In the genomic region with DNA sequence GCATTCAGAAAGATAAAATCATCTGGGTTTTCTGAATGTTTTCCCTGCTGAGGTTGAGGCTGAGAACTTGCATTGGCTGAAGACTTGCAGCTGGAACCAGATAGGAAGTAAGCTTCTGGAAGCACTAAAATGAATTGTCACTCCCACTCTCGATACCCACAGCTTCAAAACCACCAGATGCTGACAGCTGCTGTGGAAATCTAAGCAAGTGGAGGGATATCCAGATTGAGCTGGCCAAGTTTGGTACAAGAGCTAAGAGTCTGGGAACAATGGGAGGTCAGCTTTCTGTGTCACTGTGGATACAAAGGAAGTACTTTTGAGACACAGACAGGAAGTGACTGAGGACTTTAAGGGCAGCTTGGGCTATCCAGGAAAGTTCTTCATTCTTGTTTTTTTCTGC, we compare ENCODE assay signal across 1 cellular context.
TF ChIP-seq lines count a peak whose summit lies in the region.

No MANE protein-coding gene starts in this region.

TF ChIP-seq in HepG2, 621 proteins besides CTCF, POLR2A, EP300 and RAD21 (continued from another document):
- TF ChIP-seq KDM4B (CRISPR knock-in tag; IDR thresholded peaks at IDR 0.05) (no peak), RXRA (CRISPR knock-in tag; IDR thresholded peaks at IDR 0.05) (no peak), PLRG1 (conservative IDR thresholded peaks at IDR 0.05) (no peak), ELF1 (CRISPR knock-in tag; IDR thresholded peaks at IDR 0.05) (no peak), ZSCAN12 (CRISPR knock-in tag; IDR thresholded peaks at IDR 0.05) (no peak), ZNF572 (CRISPR knock-in tag; IDR thresholded peaks at IDR 0.05) (no peak), ZNF672 (CRISPR knock-in tag; IDR thresholded peaks at IDR 0.05) (no peak), RBAK (CRISPR knock-in tag; IDR thresholded peaks at IDR 0.05) (no peak), ZMYM4 (CRISPR knock-in tag; IDR thresholded peaks at IDR 0.05) (no peak), NFATC3 (CRISPR knock-in tag; IDR thresholded peaks at IDR 0.05) (no peak), ZIK1 (CRISPR knock-in tag; IDR thresholded peaks at IDR 0.05; ENCODE audit: borderline replicate concordance, low read depth) (no peak)
- TF ChIP-seq, protein P1, sequence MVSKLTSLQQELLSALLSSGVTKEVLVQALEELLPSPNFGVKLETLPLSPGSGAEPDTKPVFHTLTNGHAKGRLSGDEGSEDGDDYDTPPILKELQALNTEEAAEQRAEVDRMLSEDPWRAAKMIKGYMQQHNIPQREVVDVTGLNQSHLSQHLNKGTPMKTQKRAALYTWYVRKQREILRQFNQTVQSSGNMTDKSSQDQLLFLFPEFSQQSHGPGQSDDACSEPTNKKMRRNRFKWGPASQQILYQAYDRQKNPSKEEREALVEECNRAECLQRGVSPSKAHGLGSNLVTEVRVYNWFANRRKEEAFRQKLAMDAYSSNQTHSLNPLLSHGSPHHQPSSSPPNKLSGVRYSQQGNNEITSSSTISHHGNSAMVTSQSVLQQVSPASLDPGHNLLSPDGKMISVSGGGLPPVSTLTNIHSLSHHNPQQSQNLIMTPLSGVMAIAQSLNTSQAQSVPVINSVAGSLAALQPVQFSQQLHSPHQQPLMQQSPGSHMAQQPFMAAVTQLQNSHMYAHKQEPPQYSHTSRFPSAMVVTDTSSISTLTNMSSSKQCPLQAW (CRISPR knock-in tag; IDR thresholded peaks at IDR 0.05) = no peak
- TF ChIP-seq, protein P2, sequence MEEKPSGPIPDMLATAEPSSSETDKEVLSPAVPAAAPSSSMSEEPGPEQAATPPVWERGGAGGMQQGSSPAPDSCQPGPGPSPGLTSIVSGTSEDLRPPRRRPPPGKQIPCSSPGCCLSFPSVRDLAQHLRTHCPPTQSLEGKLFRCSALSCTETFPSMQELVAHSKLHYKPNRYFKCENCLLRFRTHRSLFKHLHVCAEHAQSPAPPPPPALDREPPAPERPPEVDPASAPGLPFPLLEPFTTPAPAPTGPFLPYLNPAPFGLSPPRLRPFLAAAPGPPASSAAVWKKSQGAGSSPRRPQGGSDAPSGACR (CRISPR knock-in tag; IDR thresholded peaks at IDR 0.05) = no peak
- TF ChIP-seq, protein P3, sequence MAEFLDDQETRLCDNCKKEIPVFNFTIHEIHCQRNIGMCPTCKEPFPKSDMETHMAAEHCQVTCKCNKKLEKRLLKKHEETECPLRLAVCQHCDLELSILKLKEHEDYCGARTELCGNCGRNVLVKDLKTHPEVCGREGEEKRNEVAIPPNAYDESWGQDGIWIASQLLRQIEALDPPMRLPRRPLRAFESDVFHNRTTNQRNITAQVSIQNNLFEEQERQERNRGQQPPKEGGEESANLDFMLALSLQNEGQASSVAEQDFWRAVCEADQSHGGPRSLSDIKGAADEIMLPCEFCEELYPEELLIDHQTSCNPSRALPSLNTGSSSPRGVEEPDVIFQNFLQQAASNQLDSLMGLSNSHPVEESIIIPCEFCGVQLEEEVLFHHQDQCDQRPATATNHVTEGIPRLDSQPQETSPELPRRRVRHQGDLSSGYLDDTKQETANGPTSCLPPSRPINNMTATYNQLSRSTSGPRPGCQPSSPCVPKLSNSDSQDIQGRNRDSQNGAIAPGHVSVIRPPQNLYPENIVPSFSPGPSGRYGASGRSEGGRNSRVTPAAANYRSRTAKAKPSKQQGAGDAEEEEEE (CRISPR knock-in tag; IDR thresholded peaks at IDR 0.05; ENCODE audit: borderline replicate concordance) = no peak
- TF ChIP-seq, protein P4, sequence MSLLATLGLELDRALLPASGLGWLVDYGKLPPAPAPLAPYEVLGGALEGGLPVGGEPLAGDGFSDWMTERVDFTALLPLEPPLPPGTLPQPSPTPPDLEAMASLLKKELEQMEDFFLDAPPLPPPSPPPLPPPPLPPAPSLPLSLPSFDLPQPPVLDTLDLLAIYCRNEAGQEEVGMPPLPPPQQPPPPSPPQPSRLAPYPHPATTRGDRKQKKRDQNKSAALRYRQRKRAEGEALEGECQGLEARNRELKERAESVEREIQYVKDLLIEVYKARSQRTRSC (CRISPR knock-in tag; IDR thresholded peaks at IDR 0.05; ENCODE audit: low read depth) = no peak
- TF ChIP-seq, protein P5, sequence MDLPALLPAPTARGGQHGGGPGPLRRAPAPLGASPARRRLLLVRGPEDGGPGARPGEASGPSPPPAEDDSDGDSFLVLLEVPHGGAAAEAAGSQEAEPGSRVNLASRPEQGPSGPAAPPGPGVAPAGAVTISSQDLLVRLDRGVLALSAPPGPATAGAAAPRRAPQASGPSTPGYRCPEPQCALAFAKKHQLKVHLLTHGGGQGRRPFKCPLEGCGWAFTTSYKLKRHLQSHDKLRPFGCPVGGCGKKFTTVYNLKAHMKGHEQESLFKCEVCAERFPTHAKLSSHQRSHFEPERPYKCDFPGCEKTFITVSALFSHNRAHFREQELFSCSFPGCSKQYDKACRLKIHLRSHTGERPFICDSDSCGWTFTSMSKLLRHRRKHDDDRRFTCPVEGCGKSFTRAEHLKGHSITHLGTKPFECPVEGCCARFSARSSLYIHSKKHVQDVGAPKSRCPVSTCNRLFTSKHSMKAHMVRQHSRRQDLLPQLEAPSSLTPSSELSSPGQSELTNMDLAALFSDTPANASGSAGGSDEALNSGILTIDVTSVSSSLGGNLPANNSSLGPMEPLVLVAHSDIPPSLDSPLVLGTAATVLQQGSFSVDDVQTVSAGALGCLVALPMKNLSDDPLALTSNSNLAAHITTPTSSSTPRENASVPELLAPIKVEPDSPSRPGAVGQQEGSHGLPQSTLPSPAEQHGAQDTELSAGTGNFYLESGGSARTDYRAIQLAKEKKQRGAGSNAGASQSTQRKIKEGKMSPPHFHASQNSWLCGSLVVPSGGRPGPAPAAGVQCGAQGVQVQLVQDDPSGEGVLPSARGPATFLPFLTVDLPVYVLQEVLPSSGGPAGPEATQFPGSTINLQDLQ (CRISPR knock-in tag; IDR thresholded peaks at IDR 0.05) = no peak
- TF ChIP-seq, protein P6, sequence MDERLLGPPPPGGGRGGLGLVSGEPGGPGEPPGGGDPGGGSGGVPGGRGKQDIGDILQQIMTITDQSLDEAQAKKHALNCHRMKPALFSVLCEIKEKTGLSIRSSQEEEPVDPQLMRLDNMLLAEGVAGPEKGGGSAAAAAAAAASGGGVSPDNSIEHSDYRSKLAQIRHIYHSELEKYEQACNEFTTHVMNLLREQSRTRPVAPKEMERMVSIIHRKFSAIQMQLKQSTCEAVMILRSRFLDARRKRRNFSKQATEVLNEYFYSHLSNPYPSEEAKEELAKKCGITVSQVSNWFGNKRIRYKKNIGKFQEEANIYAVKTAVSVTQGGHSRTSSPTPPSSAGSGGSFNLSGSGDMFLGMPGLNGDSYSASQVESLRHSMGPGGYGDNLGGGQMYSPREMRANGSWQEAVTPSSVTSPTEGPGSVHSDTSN (CRISPR knock-in tag; IDR thresholded peaks at IDR 0.05) = no peak
- TF ChIP-seq, protein P7, sequence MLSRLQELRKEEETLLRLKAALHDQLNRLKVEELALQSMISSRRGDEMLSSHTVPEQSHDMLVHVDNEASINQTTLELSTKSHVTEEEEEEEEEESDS (CRISPR knock-in tag; IDR thresholded peaks at IDR 0.05; ENCODE audit: borderline replicate concordance) = no peak
- TF ChIP-seq, protein P8, sequence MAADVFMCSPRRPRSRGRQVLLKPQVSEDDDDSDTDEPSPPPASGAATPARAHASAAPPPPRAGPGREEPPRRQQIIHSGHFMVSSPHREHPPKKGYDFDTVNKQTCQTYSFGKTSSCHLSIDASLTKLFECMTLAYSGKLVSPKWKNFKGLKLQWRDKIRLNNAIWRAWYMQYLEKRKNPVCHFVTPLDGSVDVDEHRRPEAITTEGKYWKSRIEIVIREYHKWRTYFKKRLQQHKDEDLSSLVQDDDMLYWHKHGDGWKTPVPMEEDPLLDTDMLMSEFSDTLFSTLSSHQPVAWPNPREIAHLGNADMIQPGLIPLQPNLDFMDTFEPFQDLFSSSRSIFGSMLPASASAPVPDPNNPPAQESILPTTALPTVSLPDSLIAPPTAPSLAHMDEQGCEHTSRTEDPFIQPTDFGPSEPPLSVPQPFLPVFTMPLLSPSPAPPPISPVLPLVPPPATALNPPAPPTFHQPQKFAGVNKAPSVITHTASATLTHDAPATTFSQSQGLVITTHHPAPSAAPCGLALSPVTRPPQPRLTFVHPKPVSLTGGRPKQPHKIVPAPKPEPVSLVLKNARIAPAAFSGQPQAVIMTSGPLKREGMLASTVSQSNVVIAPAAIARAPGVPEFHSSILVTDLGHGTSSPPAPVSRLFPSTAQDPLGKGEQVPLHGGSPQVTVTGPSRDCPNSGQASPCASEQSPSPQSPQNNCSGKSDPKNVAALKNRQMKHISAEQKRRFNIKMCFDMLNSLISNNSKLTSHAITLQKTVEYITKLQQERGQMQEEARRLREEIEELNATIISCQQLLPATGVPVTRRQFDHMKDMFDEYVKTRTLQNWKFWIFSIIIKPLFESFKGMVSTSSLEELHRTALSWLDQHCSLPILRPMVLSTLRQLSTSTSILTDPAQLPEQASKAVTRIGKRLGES (CRISPR knock-in tag; IDR thresholded peaks at IDR 0.05; ENCODE audit: borderline replicate concordance) = no peak
TF ChIP-seq in HepG2: peak in this region for 0.
